Comparison of ENCODE assay signal across 1 cellular context in the genomic region with DNA sequence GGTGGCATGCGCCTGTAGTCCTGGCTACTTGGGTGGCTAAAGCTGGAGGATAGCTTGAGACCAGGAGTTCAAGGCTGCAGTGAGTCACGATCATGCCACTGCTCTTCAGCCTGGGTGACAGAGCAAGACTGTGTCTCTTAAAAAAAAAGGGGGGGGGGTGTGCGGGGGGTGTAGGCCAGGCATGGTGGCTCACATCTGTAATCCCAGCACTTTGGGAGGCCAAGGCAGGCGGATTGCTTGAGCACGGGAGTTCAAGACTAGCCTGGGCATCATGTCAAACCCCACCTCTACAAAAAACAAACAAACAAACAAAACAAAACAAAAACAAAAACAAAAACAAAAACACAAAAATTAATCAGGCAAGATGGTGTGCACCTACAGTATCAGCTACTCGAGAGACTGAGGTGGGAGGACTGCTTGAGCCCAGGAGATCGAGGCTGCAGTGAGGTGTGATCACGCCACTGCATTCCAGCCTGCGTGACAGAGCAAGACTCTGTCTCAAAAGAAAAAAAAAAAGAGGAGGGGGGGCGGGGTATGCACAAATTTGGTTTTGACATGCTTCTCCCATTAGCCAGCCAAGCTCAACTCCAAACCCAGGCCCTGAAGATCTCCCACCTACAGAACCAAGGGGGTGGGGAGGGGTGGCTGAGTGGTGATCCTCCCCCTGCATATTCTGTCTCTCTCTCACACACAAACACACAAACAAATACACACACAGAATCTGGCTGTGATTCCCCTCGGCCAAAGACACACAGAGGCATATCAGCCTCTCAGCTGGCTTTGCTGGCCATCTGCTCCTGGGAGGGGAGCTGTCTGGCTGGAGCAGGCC.
A peak's percentile ranks its signal among the peaks of the same experiment; 100 is the strongest.
TF ChIP-seq lines count a peak whose summit lies in the region.

No MANE protein-coding gene starts in this region.

TF ChIP-seq in K562, 482 proteins besides CTCF, POLR2A, EP300 and RAD21:
- no peak for TF ChIP-seq TARDBP (IDR thresholded peaks at IDR 0.05)
- TF ChIP-seq, protein P1, sequence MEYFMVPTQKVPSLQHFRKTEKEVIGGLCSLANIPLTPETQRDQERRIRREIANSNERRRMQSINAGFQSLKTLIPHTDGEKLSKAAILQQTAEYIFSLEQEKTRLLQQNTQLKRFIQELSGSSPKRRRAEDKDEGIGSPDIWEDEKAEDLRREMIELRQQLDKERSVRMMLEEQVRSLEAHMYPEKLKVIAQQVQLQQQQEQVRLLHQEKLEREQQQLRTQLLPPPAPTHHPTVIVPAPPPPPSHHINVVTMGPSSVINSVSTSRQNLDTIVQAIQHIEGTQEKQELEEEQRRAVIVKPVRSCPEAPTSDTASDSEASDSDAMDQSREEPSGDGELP (CRISPR knock-in tag; IDR thresholded peaks at IDR 0.05; ENCODE audit: borderline replicate concordance) = peak; percentile 46; the same call in 1 of the 2 replicates
- TF ChIP-seq SMARCA5 (IDR thresholded peaks at IDR 0.05) = peak; percentile 42; the same call in 1 of the 2 replicates
- TF ChIP-seq FOXK2 (conservative IDR thresholded peaks at IDR 0.05 in 1 of 2, IDR thresholded peaks at IDR 0.05 in 1 of 2; ENCODE audit: low read depth in 2 of 2) = peak in 1 of 2 experiments; percentile 7; a peak in 1 of 4 replicates
- TF ChIP-seq SRSF7 (optimal IDR thresholded peaks at IDR 0.05; ENCODE audit: low read depth, low read length) = no peak
- TF ChIP-seq, protein P2, sequence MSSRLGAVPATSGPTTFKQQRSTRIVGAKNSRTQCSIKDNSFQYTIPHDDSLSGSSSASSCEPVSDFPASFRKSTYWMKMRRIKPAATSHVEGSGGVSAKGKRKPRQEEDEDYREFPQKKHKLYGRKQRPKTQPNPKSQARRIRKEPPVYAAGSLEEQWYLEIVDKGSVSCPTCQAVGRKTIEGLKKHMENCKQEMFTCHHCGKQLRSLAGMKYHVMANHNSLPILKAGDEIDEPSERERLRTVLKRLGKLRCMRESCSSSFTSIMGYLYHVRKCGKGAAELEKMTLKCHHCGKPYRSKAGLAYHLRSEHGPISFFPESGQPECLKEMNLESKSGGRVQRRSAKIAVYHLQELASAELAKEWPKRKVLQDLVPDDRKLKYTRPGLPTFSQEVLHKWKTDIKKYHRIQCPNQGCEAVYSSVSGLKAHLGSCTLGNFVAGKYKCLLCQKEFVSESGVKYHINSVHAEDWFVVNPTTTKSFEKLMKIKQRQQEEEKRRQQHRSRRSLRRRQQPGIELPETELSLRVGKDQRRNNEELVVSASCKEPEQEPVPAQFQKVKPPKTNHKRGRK (tag; IDR thresholded peaks at IDR 0.05) = 0 out of 2 replicates have a peak, but pooled peaks have one; percentile 32
- TF ChIP-seq KDM1A (IDR thresholded peaks at IDR 0.05) = 0 out of 4 replicates have a peak, but pooled peaks of 1 of the 2 experiments have one; percentile 13
- TF ChIP-seq CHD1 (IDR thresholded peaks at IDR 0.05; ENCODE audit: low read length) = peak; percentile 25
- 0 out of 2 replicates have a peak, but pooled peaks have one; percentile 24 for TF ChIP-seq YBX1 (IDR thresholded peaks at IDR 0.05)
- TF ChIP-seq ZBTB7A (IDR thresholded peaks at IDR 0.05; ENCODE audit: borderline replicate concordance, control insufficient read depth, low read depth, low read length) = peak; percentile 50; the same call in 1 of the 2 replicates
- peak; percentile 30 for TF ChIP-seq CBFA2T3 (IDR thresholded peaks at IDR 0.05)
- TF ChIP-seq ZNF384 (IDR thresholded peaks at IDR 0.05; ENCODE audit: low read depth, low read length) = peak; percentile 81
- TF ChIP-seq RBFOX2 (IDR thresholded peaks at IDR 0.05; ENCODE audit: low read depth, low read length) = no peak
- peak; percentile 35; the same call in 1 of the 2 replicates for TF ChIP-seq EHMT2 (IDR thresholded peaks at IDR 0.05)
- TF ChIP-seq, protein P3, sequence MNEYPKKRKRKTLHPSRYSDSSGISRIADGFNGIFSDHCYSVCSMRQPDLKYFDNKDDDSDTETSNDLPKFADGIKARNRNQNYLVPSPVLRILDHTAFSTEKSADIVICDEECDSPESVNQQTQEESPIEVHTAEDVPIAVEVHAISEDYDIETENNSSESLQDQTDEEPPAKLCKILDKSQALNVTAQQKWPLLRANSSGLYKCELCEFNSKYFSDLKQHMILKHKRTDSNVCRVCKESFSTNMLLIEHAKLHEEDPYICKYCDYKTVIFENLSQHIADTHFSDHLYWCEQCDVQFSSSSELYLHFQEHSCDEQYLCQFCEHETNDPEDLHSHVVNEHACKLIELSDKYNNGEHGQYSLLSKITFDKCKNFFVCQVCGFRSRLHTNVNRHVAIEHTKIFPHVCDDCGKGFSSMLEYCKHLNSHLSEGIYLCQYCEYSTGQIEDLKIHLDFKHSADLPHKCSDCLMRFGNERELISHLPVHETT (CRISPR knock-in tag; conservative IDR thresholded peaks at IDR 0.05 in 1 of 2, IDR thresholded peaks at IDR 0.05 in 1 of 2) = peak in 1 of 2 experiments; percentile 57; a peak in 1 of 4 replicates
- TF ChIP-seq, protein P4, sequence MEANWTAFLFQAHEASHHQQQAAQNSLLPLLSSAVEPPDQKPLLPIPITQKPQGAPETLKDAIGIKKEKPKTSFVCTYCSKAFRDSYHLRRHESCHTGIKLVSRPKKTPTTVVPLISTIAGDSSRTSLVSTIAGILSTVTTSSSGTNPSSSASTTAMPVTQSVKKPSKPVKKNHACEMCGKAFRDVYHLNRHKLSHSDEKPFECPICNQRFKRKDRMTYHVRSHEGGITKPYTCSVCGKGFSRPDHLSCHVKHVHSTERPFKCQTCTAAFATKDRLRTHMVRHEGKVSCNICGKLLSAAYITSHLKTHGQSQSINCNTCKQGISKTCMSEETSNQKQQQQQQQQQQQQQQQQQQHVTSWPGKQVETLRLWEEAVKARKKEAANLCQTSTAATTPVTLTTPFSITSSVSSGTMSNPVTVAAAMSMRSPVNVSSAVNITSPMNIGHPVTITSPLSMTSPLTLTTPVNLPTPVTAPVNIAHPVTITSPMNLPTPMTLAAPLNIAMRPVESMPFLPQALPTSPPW (CRISPR knock-in tag; IDR thresholded peaks at IDR 0.05) = peak; percentile 92
- no peak for TF ChIP-seq ZBTB17 (CRISPR knock-in tag; IDR thresholded peaks at IDR 0.05)
- TF ChIP-seq EGR1 (conservative IDR thresholded peaks at IDR 0.05) = 0 out of 2 replicates have a peak, but pooled peaks have one; percentile 8
- no peak for TF ChIP-seq SMARCE1 (IDR thresholded peaks at IDR 0.05)
- TF ChIP-seq, protein P5, sequence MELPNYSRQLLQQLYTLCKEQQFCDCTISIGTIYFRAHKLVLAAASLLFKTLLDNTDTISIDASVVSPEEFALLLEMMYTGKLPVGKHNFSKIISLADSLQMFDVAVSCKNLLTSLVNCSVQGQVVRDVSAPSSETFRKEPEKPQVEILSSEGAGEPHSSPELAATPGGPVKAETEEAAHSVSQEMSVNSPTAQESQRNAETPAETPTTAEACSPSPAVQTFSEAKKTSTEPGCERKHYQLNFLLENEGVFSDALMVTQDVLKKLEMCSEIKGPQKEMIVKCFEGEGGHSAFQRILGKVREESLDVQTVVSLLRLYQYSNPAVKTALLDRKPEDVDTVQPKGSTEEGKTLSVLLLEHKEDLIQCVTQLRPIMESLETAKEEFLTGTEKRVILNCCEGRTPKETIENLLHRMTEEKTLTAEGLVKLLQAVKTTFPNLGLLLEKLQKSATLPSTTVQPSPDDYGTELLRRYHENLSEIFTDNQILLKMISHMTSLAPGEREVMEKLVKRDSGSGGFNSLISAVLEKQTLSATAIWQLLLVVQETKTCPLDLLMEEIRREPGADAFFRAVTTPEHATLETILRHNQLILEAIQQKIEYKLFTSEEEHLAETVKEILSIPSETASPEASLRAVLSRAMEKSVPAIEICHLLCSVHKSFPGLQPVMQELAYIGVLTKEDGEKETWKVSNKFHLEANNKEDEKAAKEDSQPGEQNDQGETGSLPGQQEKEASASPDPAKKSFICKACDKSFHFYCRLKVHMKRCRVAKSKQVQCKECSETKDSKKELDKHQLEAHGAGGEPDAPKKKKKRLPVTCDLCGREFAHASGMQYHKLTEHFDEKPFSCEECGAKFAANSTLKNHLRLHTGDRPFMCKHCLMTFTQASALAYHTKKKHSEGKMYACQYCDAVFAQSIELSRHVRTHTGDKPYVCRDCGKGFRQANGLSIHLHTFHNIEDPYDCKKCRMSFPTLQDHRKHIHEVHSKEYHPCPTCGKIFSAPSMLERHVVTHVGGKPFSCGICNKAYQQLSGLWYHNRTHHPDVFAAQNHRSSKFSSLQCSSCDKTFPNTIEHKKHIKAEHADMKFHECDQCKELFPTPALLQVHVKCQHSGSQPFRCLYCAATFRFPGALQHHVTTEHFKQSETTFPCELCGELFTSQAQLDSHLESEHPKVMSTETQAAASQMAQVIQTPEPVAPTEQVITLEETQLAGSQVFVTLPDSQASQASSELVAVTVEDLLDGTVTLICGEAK (IDR thresholded peaks at IDR 0.05) = 0 out of 2 replicates have a peak, but pooled peaks have one; percentile 7
- TF ChIP-seq, protein P5 (CRISPR knock-in tag; IDR thresholded peaks at IDR 0.05) = no peak
- TF ChIP-seq HDAC1 (IDR thresholded peaks at IDR 0.05) = 0 out of 4 replicates have a peak, but pooled peaks of 1 of the 2 experiments have one; percentile 30
- TF ChIP-seq, protein P6, sequence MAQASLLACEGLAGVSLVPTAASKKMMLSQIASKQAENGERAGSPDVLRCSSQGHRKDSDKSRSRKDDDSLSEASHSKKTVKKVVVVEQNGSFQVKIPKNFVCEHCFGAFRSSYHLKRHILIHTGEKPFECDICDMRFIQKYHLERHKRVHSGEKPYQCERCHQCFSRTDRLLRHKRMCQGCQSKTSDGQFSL (CRISPR knock-in tag; IDR thresholded peaks at IDR 0.05) = peak; percentile 71
- TF ChIP-seq, protein P6 (tag; IDR thresholded peaks at IDR 0.05) = peak in 1 of 2 experiments; percentile 91; a peak in 2 of 4 replicates
- peak; percentile 36; the same call in 1 of the 2 replicates for TF ChIP-seq ZNF589 (CRISPR knock-in tag; IDR thresholded peaks at IDR 0.05; ENCODE audit: low read depth)
- 0 out of 2 replicates have a peak, but pooled peaks have one; percentile 20 for TF ChIP-seq CC2D1A (IDR thresholded peaks at IDR 0.05)
- TF ChIP-seq, protein P7, sequence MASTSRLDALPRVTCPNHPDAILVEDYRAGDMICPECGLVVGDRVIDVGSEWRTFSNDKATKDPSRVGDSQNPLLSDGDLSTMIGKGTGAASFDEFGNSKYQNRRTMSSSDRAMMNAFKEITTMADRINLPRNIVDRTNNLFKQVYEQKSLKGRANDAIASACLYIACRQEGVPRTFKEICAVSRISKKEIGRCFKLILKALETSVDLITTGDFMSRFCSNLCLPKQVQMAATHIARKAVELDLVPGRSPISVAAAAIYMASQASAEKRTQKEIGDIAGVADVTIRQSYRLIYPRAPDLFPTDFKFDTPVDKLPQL (IDR thresholded peaks at IDR 0.05; ENCODE audit: extremely low read depth, insufficient read length) = no peak
- peak; percentile 54 for TF ChIP-seq ARHGAP35 (IDR thresholded peaks at IDR 0.05; ENCODE audit: partially characterized antibody)
